8 cellular contexts compared by ENCODE assay signal in genomic region chr9:96854877-96855273, GRCh38. TPM values are rescaled to one million over a fixed set of nuclear protein-coding genes. Genes with fewer than 3 reads are reported as not detected.
DNase-seq lines count a peak whose midpoint lies in the region; ATAC-seq and TF ChIP-seq lines count a peak whose summit lies in the region.

No MANE protein-coding gene starts in this region.

- H3K27ac ChIP-seq in RWPE2 (ENCODE audit: poor library complexity, severe bottlenecking), result peak overlapping the region; percentile 27
- H3K27ac ChIP-seq in foreskin keratinocyte, result peak overlapping the region; percentile 19

- peaks cover 7% of the 10 kb centered on the region; the same call in 1 of the 2 replicates for H3K36me3 ChIP-seq in RWPE2 (ENCODE audit: low read depth)

- peak overlapping the region; percentile 89 for H3K4me3 ChIP-seq in GM12865 (ENCODE audit: low read depth, low read length)
- peak overlapping the region; percentile 83 for H3K4me3 ChIP-seq in RWPE2 (ENCODE audit: severe bottlenecking)
- peak overlapping the region; percentile 87 for H3K4me3 ChIP-seq in retinal pigment epithelial cell (ENCODE audit: low read length)

- TF ChIP-seq CTCF in GM12865 (IDR thresholded peaks at IDR 0.05; ENCODE audit: insufficient read depth, low read depth, low read length, missing control alignments), result no peak
- TF ChIP-seq CTCF in RWPE2 (IDR thresholded peaks at IDR 0.05; ENCODE audit: poor library complexity, severe bottlenecking), result no peak
- no peak for TF ChIP-seq CTCF in foreskin keratinocyte (conservative IDR thresholded peaks at IDR 0.05)
- TF ChIP-seq CTCF in retinal pigment epithelial cell (conservative IDR thresholded peaks at IDR 0.05; ENCODE audit: low read depth, low read length), result no peak

- H3K27me3 ChIP-seq in RWPE2 (ENCODE audit: insufficient read depth, poor library complexity, severe bottlenecking) (no peaks in the 10 kb centered on the region), foreskin keratinocyte (no peaks in the 10 kb centered on the region)

- DNase-seq in GM12865 (ENCODE audit: low read depth) (no peak), RWPE2 (ENCODE audit: low spot score) (no peak), foreskin keratinocyte (no peak), retinal pigment epithelial cell (ENCODE audit: low read depth) (no peak), mesenteric fat pad (ENCODE audit: low spot score) (no peak), UCSD-AML1 (lab: John Stamatoyannopoulos, UW; ENCODE audit: unreplicated experiment) (no peak)
- DNase-seq in stimulated activated naive CD4-positive, alpha-beta T cell treated with Interleukin-2 at 50 U/mL for 16 hours (lab: John Stamatoyannopoulos, UW), result no peak

- H3K4me1 ChIP-seq in RWPE2 (ENCODE audit: insufficient read depth, poor library complexity, severe bottlenecking) (peaks cover 39% of the 10 kb centered on the region), foreskin keratinocyte (peaks cover 28% of the 10 kb centered on the region)

- H3K9me3 ChIP-seq in RWPE2 (ENCODE audit: severe bottlenecking), result no peaks in the 10 kb centered on the region

- ATAC-seq in RWPE2 (ENCODE audit: low read depth) (no peak), foreskin keratinocyte (no peak), HG03139 (IDR thresholded peaks at IDR 0.05; ENCODE audit: unreplicated experiment) (no peak)

RNA-seq across cellular contexts. Expression of gene ZNF782, which starts 0.6 kb away (rescaled TPM):
- total RNA-seq in foreskin keratinocyte, result 2.5 and 2.6 TPM in 2 replicates
- polyA plus RNA-seq in foreskin keratinocyte, result 0.38 and 0.60 TPM in 2 replicates
- 4.0 TPM for total RNA-seq in mesenteric fat pad
